8 cellular contexts compared by ENCODE assay signal in genomic region chr1:31789259-31790065, GRCh38. TPM values are rescaled to one million over a fixed set of nuclear protein-coding genes. Genes with fewer than 3 reads are reported as not detected.
DNase-seq lines count a peak whose midpoint lies in the region; ATAC-seq and TF ChIP-seq lines count a peak whose summit lies in the region.

No MANE protein-coding gene starts in this region.

- no peaks in the 10 kb centered on the region for H3K36me3 Mint-ChIP-seq in naive thymus-derived CD8-positive, alpha-beta T cell
- H3K36me3 Mint-ChIP-seq in stimulated activated effector memory CD8-positive, alpha-beta T cell treated with anti-CD3 and anti-CD28 coated beads, Interleukin-12 subunit alpha, Interleukin-12 subunit beta, amount 100 ng/mL, for 72 hours = peaks cover 8% of the 10 kb centered on the region

- peak; percentile 96 for TF ChIP-seq CTCF in C4-2B (conservative IDR thresholded peaks at IDR 0.05)
- TF ChIP-seq CTCF in Peyer's patch (IDR thresholded peaks at IDR 0.05) = peak; percentile 94 to 98 (median 95)
- TF ChIP-seq CTCF in fibroblast of mammary gland (conservative IDR thresholded peaks at IDR 0.05; ENCODE audit: control insufficient read depth, insufficient read depth, low read depth, low read length) = peak; percentile 76

- H3K4me3 Mint-ChIP-seq in naive thymus-derived CD8-positive, alpha-beta T cell = peak overlapping the region; percentile 84 to 96 (median 92)
- peak overlapping the region; percentile 80 for H3K4me3 Mint-ChIP-seq in stimulated activated effector memory CD8-positive, alpha-beta T cell treated with anti-CD3 and anti-CD28 coated beads, Interleukin-12 subunit alpha, Interleukin-12 subunit beta, amount 100 ng/mL, for 72 hours

- no peaks in the 10 kb centered on the region for H3K9me3 Mint-ChIP-seq in naive thymus-derived CD8-positive, alpha-beta T cell
- no peaks in the 10 kb centered on the region for H3K9me3 Mint-ChIP-seq in stimulated activated effector memory CD8-positive, alpha-beta T cell treated with anti-CD3 and anti-CD28 coated beads, Interleukin-12 subunit alpha, Interleukin-12 subunit beta, amount 100 ng/mL, for 72 hours

- peaks cover 0 to 9% (median 2%) of the 10 kb centered on the region in 4 donors for H3K4me1 ChIP-seq in Peyer's patch

- H3K27me3 Mint-ChIP-seq in naive thymus-derived CD8-positive, alpha-beta T cell = no peaks in the 10 kb centered on the region

- DNase-seq in Peyer's patch = peak; percentile 98 to 100 (median 99)
- peak; percentile 88 to 94 for DNase-seq in activated T-helper 1 cell treated with anti-CD3 and anti-CD28 coated beads, Interleukin-2, amount 50 U/mL, for 16 hours (ENCODE audit: low read depth in 1 of 2, low spot score in 1 of 2)
- peak; percentile 84 for DNase-seq in fibroblast of mammary gland (ENCODE audit: low read depth)
- peak; percentile 88 to 97 (median 93) for DNase-seq in naive thymus-derived CD8-positive, alpha-beta T cell
- peak; percentile 99 to 100 for DNase-seq in stimulated activated effector memory CD8-positive, alpha-beta T cell treated with anti-CD3 and anti-CD28 coated beads, Interleukin-12 subunit alpha, Interleukin-12 subunit beta, amount 100 ng/mL, for 72 hours (ENCODE audit: low spot score in 2 of 2)

- H3K36me3 ChIP-seq in KOPT-K1 (ENCODE audit: insufficient read depth, low read length) (no peaks in the 10 kb centered on the region), Peyer's patch (no peaks in the 10 kb centered on the region)

- no peaks in the 10 kb centered on the region for H3K9me3 ChIP-seq in KOPT-K1 (ENCODE audit: insufficient read depth, low read length, poor library complexity, severe bottlenecking)
- H3K9me3 ChIP-seq in Peyer's patch = no peaks in the 10 kb centered on the region

- no peaks in the 10 kb centered on the region for H3K27me3 ChIP-seq in Peyer's patch

- H3K4me3 ChIP-seq in Peyer's patch (peak overlapping the region; percentile 63 to 77 (median 65)), fibroblast of mammary gland (ENCODE audit: control insufficient read depth, low read depth, low read length) (peak overlapping the region; percentile 81)

- no peak for TF ChIP-seq POLR2A in Peyer's patch (IDR thresholded peaks at IDR 0.05)

- POLR2A ChIA-PET in naive thymus-derived CD8-positive, alpha-beta T cell (lab: Charles Lee) = interaction anchor here (0.5 to 1.9 kb wide), 17 partner anchors 9 to 302 kb away, joined by 3 to 20 read pairs (median 5); partner anchors contain the start of genes ADGRB2, PEF1 and PTP4A2

- peak; percentile 52 for ATAC-seq in GM21423 (IDR thresholded peaks at IDR 0.05; ENCODE audit: unreplicated experiment)
- peak; percentile 75 to 78 for ATAC-seq in naive thymus-derived CD8-positive, alpha-beta T cell
- peak; percentile 84 for ATAC-seq in stimulated activated effector memory CD8-positive, alpha-beta T cell treated with anti-CD3 and anti-CD28 coated beads, Interleukin-12 subunit alpha, Interleukin-12 subunit beta, amount 100 ng/mL, for 72 hours

- peak overlapping the region; percentile 95 for H3K27ac ChIP-seq in C4-2B
- H3K27ac ChIP-seq in KOPT-K1 (ENCODE audit: low read depth, low read length, poor library complexity, severe bottlenecking) = peak overlapping the region; percentile 54
- H3K27ac ChIP-seq in Peyer's patch = peak overlapping the region; percentile 77 to 85 (median 78)

- peak overlapping the region in 9 of 10 donors; percentile 21 to 98 (median 94) for H3K27ac Mint-ChIP-seq in naive thymus-derived CD8-positive, alpha-beta T cell
- H3K27ac Mint-ChIP-seq in stimulated activated effector memory CD8-positive, alpha-beta T cell treated with anti-CD3 and anti-CD28 coated beads, Interleukin-12 subunit alpha, Interleukin-12 subunit beta, amount 100 ng/mL, for 72 hours = peak overlapping the region; percentile 91

- peaks cover 11 to 27% (median 20%) of the 10 kb centered on the region in 4 donors for H3K4me1 Mint-ChIP-seq in naive thymus-derived CD8-positive, alpha-beta T cell
- peaks cover 17% of the 10 kb centered on the region for H3K4me1 Mint-ChIP-seq in stimulated activated effector memory CD8-positive, alpha-beta T cell treated with anti-CD3 and anti-CD28 coated beads, Interleukin-12 subunit alpha, Interleukin-12 subunit beta, amount 100 ng/mL, for 72 hours

RNA-seq across cellular contexts. Expression of gene ADGRB2, which starts 25.3 kb away (rescaled TPM):
- total RNA-seq in Peyer's patch = 10 to 100 TPM in 3 of 4 donors, 1 to 10 TPM in 1; 3.3 to 39.1 (median 17.2) TPM
- under 1 TPM in 1 of 2 experiments, not detected in 1; 0.18 TPM for total RNA-seq in naive thymus-derived CD8-positive, alpha-beta T cell
- under 1 TPM in 2 of 3 donors, not detected in 1; 0.05 to 0.10 TPM for polyA plus RNA-seq in naive thymus-derived CD8-positive, alpha-beta T cell

RNA-seq across cellular contexts. Expression of gene SPOCD1, which starts 26.4 kb away (rescaled TPM):
- 1 to 10 TPM in 1 of 4 donors, under 1 TPM in 1, not detected in 2; 0.80 to 3.3 TPM for total RNA-seq in Peyer's patch
- total RNA-seq in naive thymus-derived CD8-positive, alpha-beta T cell = under 1 TPM in 1 of 2 experiments, not detected in 1; 0.36 TPM
- polyA plus RNA-seq in naive thymus-derived CD8-positive, alpha-beta T cell = not detected

Comparison
In these comparisons a context has a peak if more than half of its experiments do, and no peak if none do; other contexts are left out.
1. Peak in every context shown above with its lines: DNase-seq, ATAC-seq, H3K4me3 ChIP-seq and H3K27ac ChIP-seq.